2 cellular contexts compared by ENCODE assay signal in the genomic region with DNA sequence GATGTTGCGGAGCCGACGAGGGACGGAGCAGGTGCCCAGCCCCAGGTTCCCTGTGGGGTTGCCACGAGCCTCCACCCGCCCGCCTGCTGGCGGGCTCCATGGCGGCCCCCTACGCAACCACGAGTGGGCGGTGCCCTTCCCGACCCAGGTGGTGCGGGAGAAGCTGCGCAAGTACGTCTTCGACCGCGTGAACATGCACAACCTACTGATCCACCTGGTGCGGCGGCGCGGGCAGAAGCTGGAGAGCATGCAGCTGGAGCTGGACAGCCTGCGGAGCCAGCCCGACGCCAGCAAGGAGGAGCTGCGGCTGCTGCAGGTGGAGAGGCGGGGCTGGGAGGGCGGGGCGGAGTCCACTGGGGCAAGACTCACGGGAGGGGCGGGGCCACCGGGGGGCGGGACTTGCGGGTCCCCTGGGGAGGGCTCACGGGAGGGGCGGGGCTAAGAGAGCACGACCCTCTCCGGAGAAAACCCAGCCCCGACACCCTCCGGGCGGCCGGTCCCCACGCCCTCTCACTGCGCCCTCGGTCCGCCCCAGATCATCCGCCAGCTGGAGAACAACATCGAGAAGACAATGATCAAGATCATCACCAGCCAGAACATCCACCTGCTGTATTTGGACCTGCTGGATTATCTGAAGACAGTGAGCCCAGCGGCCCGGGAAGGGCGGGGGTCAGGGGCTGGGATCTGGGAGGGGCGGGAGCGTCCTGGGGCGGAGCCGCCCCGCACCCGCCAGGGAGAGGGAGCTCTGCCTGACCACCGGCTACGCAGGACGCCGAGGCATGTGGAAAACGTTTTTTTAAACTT.
TF ChIP-seq lines count a peak whose summit lies in the region.

No MANE protein-coding gene starts in this region.

TF ChIP-seq in GM12891, 5 proteins besides CTCF, POLR2A, EP300 and RAD21 (continued from another document):
- TF ChIP-seq POLR2AphosphoS5 (IDR thresholded peaks at IDR 0.05; ENCODE audit: low read depth, low read length) (no peak), TAF1 (IDR thresholded peaks at IDR 0.05; ENCODE audit: low read depth, low read length) (no peak), SPI1 (IDR thresholded peaks at IDR 0.05; ENCODE audit: low read depth, low read length) (no peak)

TF ChIP-seq in neural cell, 6 proteins besides CTCF, POLR2A, EP300 and RAD21 (continued from another document):
- TF ChIP-seq, protein P1, sequence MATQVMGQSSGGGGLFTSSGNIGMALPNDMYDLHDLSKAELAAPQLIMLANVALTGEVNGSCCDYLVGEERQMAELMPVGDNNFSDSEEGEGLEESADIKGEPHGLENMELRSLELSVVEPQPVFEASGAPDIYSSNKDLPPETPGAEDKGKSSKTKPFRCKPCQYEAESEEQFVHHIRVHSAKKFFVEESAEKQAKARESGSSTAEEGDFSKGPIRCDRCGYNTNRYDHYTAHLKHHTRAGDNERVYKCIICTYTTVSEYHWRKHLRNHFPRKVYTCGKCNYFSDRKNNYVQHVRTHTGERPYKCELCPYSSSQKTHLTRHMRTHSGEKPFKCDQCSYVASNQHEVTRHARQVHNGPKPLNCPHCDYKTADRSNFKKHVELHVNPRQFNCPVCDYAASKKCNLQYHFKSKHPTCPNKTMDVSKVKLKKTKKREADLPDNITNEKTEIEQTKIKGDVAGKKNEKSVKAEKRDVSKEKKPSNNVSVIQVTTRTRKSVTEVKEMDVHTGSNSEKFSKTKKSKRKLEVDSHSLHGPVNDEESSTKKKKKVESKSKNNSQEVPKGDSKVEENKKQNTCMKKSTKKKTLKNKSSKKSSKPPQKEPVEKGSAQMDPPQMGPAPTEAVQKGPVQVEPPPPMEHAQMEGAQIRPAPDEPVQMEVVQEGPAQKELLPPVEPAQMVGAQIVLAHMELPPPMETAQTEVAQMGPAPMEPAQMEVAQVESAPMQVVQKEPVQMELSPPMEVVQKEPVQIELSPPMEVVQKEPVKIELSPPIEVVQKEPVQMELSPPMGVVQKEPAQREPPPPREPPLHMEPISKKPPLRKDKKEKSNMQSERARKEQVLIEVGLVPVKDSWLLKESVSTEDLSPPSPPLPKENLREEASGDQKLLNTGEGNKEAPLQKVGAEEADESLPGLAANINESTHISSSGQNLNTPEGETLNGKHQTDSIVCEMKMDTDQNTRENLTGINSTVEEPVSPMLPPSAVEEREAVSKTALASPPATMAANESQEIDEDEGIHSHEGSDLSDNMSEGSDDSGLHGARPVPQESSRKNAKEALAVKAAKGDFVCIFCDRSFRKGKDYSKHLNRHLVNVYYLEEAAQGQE (IDR thresholded peaks at IDR 0.05; ENCODE audit: borderline replicate concordance), result peak; percentile 35
- TF ChIP-seq SMC3 (conservative IDR thresholded peaks at IDR 0.05; ENCODE audit: poor library complexity), result peak; percentile 12
